9 cellular contexts compared by ENCODE assay signal in the genomic region with DNA sequence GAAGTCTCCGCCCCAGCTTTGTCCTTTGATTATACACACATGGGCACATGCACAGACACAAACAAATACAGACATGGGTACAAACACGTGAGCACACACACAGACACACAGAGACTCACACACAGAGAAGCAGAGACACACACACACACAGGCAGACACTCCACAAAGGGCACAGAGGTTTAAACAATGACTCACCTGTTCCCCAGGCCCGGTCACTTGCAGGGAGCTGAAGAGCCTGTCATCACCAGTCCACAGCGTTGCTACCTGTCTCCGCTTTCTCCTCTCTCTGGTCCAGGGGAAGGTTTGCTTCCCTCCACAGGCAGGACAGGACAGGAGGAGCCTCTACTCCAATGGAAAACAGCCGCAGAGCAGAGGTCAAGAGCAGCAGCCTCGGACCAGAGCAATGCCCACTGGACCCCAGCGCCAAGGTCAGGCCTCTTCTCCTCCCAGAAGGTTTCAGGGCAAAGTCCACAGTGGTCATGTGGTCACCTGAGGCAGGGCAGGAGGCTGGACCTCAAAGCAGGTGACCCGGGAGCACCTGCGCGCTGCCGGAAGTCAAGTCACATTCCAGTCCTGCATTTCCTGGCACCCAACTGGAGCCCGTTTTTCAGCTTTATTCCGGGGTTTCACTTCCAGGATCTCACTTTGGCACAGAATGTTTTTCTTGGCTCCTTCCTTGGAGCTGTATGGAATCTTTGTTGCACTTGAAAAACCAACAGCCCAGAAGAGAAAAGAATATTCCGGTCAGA. TPM values are rescaled to one million over a fixed set of nuclear protein-coding genes. Genes with fewer than 3 reads are reported as not detected.
A peak's percentile ranks its signal among the peaks of the same experiment; 100 is the strongest.
DNase-seq lines count a peak whose midpoint lies in the region; ATAC-seq, FAIRE-seq and TF ChIP-seq lines count a peak whose summit lies in the region.
"Had no signal": no experiment of that assay in that cellular context is flagged by ENCODE, and none has a peak within 500 bp of the region (broad histone marks: within the 10 kb centered on the region; RNA-seq: fewer than 3 reads in every experiment).

A gene with protein sequence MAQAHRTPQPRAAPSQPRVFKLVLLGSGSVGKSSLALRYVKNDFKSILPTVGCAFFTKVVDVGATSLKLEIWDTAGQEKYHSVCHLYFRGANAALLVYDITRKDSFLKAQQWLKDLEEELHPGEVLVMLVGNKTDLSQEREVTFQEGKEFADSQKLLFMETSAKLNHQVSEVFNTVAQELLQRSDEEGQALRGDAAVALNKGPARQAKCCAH (minus strand): TSS at position 463 of the 749 bp plus-strand sequence. CDS start 4,580 bp downstream, outside the sequence.

- no peaks in the 10 kb centered on the region for H3K9me3 ChIP-seq in ES-I3 (ENCODE audit: control insufficient read depth, insufficient read depth, low read length)
- no peaks in the 10 kb centered on the region for H3K9me3 ChIP-seq in PC-9 (ENCODE audit: insufficient read depth, low read depth)
- H3K9me3 ChIP-seq in gastroesophageal sphincter, result no peaks in the 10 kb centered on the region
- H3K9me3 ChIP-seq: SJSA1 had no signal

- 0 out of 2 replicates have a peak, but pooled peaks cover 2% of the 10 kb centered on the region for H4K20me1 ChIP-seq in PC-9 (ENCODE audit: insufficient read depth)

- BruUV-seq in PC-9 (replicated peaks; lab: Mats Ljungman, UMichigan), result TSS peak; percentile 50

- no peaks in the 10 kb centered on the region for H3K27me3 ChIP-seq in PC-9 (ENCODE audit: insufficient read depth, low read depth)
- no peaks in the 10 kb centered on the region for H3K27me3 ChIP-seq in gastroesophageal sphincter
- H3K27me3 ChIP-seq in rectal smooth muscle tissue (ENCODE audit: control insufficient read depth, insufficient read depth, low read length), result no peaks in the 10 kb centered on the region
- H3K27me3 ChIP-seq: SJSA1 had no signal

- no peak for TF ChIP-seq EP300 in gastroesophageal sphincter (IDR thresholded peaks at IDR 0.05)

- peak within 1 kb of the TSS; percentile 54 for H3K9ac ChIP-seq in ES-I3 (ENCODE audit: low read depth, low read length)
- H3K9ac ChIP-seq in rectal smooth muscle tissue (ENCODE audit: low read length), result no peak within 1 kb of the TSS

- H3F3A ChIP-seq in PC-9 (ENCODE audit: insufficient read depth, low read depth), result peaks cover 38% of the 10 kb centered on the region

- peak within 1 kb of the TSS; percentile 85 for H3K27ac ChIP-seq in PC-9
- H3K27ac ChIP-seq in gastroesophageal sphincter, result peak within 1 kb of the TSS in 3 of 4 donors; percentile 57 to 75 (median 68)
- no peak within 1 kb of the TSS for H3K27ac ChIP-seq in rectal smooth muscle tissue (ENCODE audit: low read depth, low read length)
- H3K27ac ChIP-seq: SJSA1 had no signal

- H3K4me1 ChIP-seq in ES-I3 (ENCODE audit: insufficient read depth, low read length) (peaks cover 41% of the 10 kb centered on the region), PC-9 (replicated peaks; ENCODE audit: insufficient read depth) (peaks cover 28% of the 10 kb centered on the region), gastroesophageal sphincter (peaks cover 0 to 48% (median 24%) of the 10 kb centered on the region in 3 donors), rectal smooth muscle tissue (ENCODE audit: control insufficient read depth, insufficient read depth, low read length) (peaks cover 11% of the 10 kb centered on the region)

- no peak for TF ChIP-seq CTCF in PC-9 (conservative IDR thresholded peaks at IDR 0.05)
- TF ChIP-seq CTCF in gastroesophageal sphincter (IDR thresholded peaks at IDR 0.05), result no peak
- TF ChIP-seq CTCF in D721Med (IDR thresholded peaks at IDR 0.05; ENCODE audit: insufficient read depth, missing control alignments), result no peak

- peaks cover 8% of the 10 kb centered on the region for H3K36me3 ChIP-seq in ES-I3 (ENCODE audit: insufficient read depth, low read length)
- no peaks in the 10 kb centered on the region for H3K36me3 ChIP-seq in PC-9 (ENCODE audit: low read depth)
- H3K36me3 ChIP-seq in gastroesophageal sphincter, result no peaks in the 10 kb centered on the region
- no peaks in the 10 kb centered on the region for H3K36me3 ChIP-seq in rectal smooth muscle tissue (ENCODE audit: control insufficient read depth, insufficient read depth, low read length)
- H3K36me3 ChIP-seq: SJSA1 had no signal

- ATAC-seq in gastroesophageal sphincter, result no peak
- no peak for ATAC-seq in HG02588 (IDR thresholded peaks at IDR 0.05; ENCODE audit: unreplicated experiment)
- no peak for ATAC-seq in GM18520 (IDR thresholded peaks at IDR 0.05; ENCODE audit: unreplicated experiment)

- 43 to 54% methylated on average over 4 to 5 of the region's 15 CpGs for WGBS in gastroesophageal sphincter (ENCODE audit: low coverage in 1 of 2), 2 donors

- FAIRE-seq in frontal cortex (lab: Jason Lieb, UNC) (no peak), D721Med (lab: Jason Lieb, UNC) (no peak)

- DNase-seq in PC-9, result peak; percentile 91 to 94
- no peak for DNase-seq in frontal cortex (ENCODE audit: low spot score in 2 of 2)
- DNase-seq in D721Med (ENCODE audit: insufficient read length, low spot score), result no peak

- CTCF ChIA-PET in PC-9 (lab: Charles Lee), result interaction anchor here (0.6 to 0.7 kb wide), 2 partner anchors 97 to 103 kb away, joined by 3 to 4 read pairs; no protein-coding TSS in a partner anchor

- no peak for TF ChIP-seq POLR2A in gastroesophageal sphincter (IDR thresholded peaks at IDR 0.05)

- H3K4me2 ChIP-seq in PC-9, result peak within 1 kb of the TSS; percentile 84

- H3K4me3 ChIP-seq in PC-9, result peak within 1 kb of the TSS; percentile 64
- H3K4me3 ChIP-seq in gastroesophageal sphincter, result no peak within 1 kb of the TSS
- peak within 1 kb of the TSS; percentile 53 for H3K4me3 ChIP-seq in rectal smooth muscle tissue (ENCODE audit: low read length)
- H3K4me3 ChIP-seq: SJSA1 had no signal

- intact Hi-C loops in PC-9 (cut with micrococcal nuclease; ENCODE audit: unreplicated experiment), result loop anchor here (1.0 to 10.0 kb wide), 9 partner anchors 24 to 667 kb away; no protein-coding TSS in a partner anchor

- H2AFZ ChIP-seq in PC-9, result peak within 1 kb of the TSS; percentile 66

- POLR2A ChIA-PET in PC-9 (lab: Charles Lee; ENCODE audit: unreplicated experiment), result interaction anchor here (0.5 to 0.8 kb wide), 9 partner anchors 58 to 556 kb away, joined by 3 to 8 read pairs (median 3); no protein-coding TSS in a partner anchor

- H3K79me2 ChIP-seq in PC-9 (ENCODE audit: low read depth), result peaks cover 42% of the 10 kb centered on the region

- H3K9me2 ChIP-seq in PC-9 (ENCODE audit: insufficient read depth), result no peaks in the 10 kb centered on the region

RNA-seq across cellular contexts. Expression of the gene that starts here (rescaled TPM):
- total RNA-seq in PC-9 (2021) (86.3 and 88.1 TPM in 2 replicates), gastroesophageal sphincter (1 to 10 TPM in 3 of 4 donors, under 1 TPM in 1; 0.81 to 6.7 (median 3.2) TPM), frontal cortex (0.41 TPM)

Comparison
In these comparisons a context has a peak if more than half of its experiments do, and no peak if none do; other contexts are left out.
1. RNA of the gene that starts here (total RNA-seq): 86.3 to 88.1 TPM in PC-9; 0.81 to 6.7 TPM in gastroesophageal sphincter and 0.41 TPM in frontal cortex (single experiment); every median in the first group is over 10 times any median in the second.
2. DNase-seq: peak in PC-9 (2 of 2); none in frontal cortex (0 of 2) and D721Med (single experiment).
3. H3K4me3 ChIP-seq: peak in PC-9 (single experiment) and rectal smooth muscle tissue (single experiment); none in gastroesophageal sphincter (0 of 2).